Comparison of ENCODE assay signal across 1 cellular context in the genomic region with DNA sequence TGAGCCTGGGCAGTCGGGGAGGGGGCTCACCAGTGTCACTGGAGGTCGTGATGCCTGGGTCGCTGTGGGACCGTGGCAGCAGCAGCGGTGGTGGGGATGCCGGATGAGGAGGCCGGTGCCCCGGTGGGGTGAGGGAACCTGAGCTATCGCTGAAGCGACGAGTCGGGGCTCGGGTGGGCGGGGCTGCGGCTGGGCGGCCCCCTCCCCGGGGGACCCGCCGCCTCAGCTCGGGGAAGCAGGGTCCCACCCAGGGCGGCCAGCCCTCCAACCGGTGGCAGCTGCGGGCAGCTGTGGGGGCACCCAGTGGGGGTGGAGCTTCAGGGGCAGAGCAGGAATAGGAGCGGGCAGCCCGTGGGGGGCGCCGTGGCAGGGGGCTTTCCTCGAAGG.
A peak's percentile ranks its signal among the peaks of the same experiment; 100 is the strongest.
TF ChIP-seq lines count a peak whose summit lies in the region.

No MANE protein-coding gene starts in this region.

TF ChIP-seq in HepG2, 621 proteins besides CTCF, POLR2A, EP300 and RAD21:
- TF ChIP-seq ZNF850 (CRISPR knock-in tag; conservative IDR thresholded peaks at IDR 0.05) (0 out of 2 replicates have a peak, but pooled peaks have one; percentile 17), ZMYM2 (CRISPR knock-in tag; IDR thresholded peaks at IDR 0.05) (peak; percentile 31; the same call in 1 of the 2 replicates), CBX1 (IDR thresholded peaks at IDR 0.05; ENCODE audit: low read depth) (no peak)
- TF ChIP-seq, protein P1, sequence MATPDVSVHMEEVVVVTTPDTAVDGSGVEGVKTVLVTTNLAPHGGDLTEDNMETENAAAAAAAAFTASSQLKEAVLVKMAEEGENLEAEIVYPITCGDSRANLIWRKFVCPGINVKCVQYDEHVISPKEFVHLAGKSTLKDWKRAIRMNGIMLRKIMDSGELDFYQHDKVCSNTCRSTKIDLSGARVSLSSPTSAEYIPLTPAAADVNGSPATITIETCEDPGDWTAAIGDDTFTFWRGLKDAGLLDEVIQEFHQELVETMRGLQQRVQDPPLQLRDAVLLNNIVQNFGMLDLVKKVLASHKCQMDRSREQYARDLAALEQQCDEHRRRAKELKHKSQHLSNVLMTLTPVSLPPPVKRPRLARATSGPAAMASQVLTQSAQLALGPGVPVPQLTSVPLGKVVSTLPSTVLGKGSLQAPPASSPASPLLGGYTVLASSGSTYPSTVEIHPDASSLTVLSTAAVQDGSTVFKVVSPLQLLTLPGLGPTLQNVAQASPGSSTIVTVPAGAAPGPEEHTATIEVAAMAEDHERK (CRISPR knock-in tag; IDR thresholded peaks at IDR 0.05; ENCODE audit: low read depth), result no peak
TF ChIP-seq in HepG2: peak in this region for 2.
